Comparison of ENCODE assay signal across 24 cellular contexts in genomic region chr6:146865756-146866266, GRCh38.
DNase-seq lines count a peak whose midpoint lies in the region; ATAC-seq and TF ChIP-seq lines count a peak whose summit lies in the region.
"Had no signal": no experiment of that assay in that cellular context is flagged by ENCODE, and none has a peak within 500 bp of the region (broad histone marks: within the 10 kb centered on the region; RNA-seq: fewer than 3 reads in every experiment).

No MANE protein-coding gene starts in this region.

- POLR2A ChIA-PET in HEK293 (lab: Yijun Ruan, JAX): no interaction called here

- H3K79me2 ChIP-seq in osteoblast (ENCODE audit: insufficient read depth, low read length): no peaks in the 10 kb centered on the region

- H3K27ac ChIP-seq in HEK293 (ENCODE audit: extremely low read depth, low read depth, low read length) (no peak overlapping the region), osteoblast (ENCODE audit: low read depth, low read length) (no peak overlapping the region)
- H3K27ac ChIP-seq: A549, GM23248, RWPE1 had no signal

- H3K4me1 ChIP-seq in HEK293 (ENCODE audit: control insufficient read depth, insufficient read depth, low read length) (no peaks in the 10 kb centered on the region), osteoblast (ENCODE audit: insufficient read depth, low read length) (no peaks in the 10 kb centered on the region)
- H3K4me1 ChIP-seq: A549 had no signal

- H3K27ac Mint-ChIP-seq in nephron: peak overlapping the region in 2 of 3 experiments; percentile 8 to 42
- no peak overlapping the region for H3K27ac Mint-ChIP-seq in effector memory CD8-positive, alpha-beta T cell
- H3K27ac Mint-ChIP-seq: CD4-positive, alpha-beta memory T cell; HFFc6; T-cell had no signal

- no peaks in the 10 kb centered on the region for H3K27me3 ChIP-seq in osteoblast (ENCODE audit: insufficient read depth, low read length)

- H2AFZ ChIP-seq in osteoblast (ENCODE audit: low read length): no peak overlapping the region
- H2AFZ ChIP-seq: GM23248 had no signal

- H3K4me3 Mint-ChIP-seq in nephron: no peak overlapping the region
- no peak overlapping the region for H3K4me3 Mint-ChIP-seq in effector memory CD8-positive, alpha-beta T cell
- H3K4me3 Mint-ChIP-seq: CD4-positive, alpha-beta memory T cell; HFFc6; T-cell had no signal

- H3K36me3 ChIP-seq in HEK293 (ENCODE audit: control insufficient read depth in 2 of 2, insufficient read depth in 1 of 2, low read length in 2 of 2) (no peaks in the 10 kb centered on the region), osteoblast (ENCODE audit: insufficient read depth, low read length) (no peaks in the 10 kb centered on the region)

- H3K4me3 ChIP-seq in HEK293 (ENCODE audit: low read depth, low read length) (no peak overlapping the region), LNCaP clone FGC (ENCODE audit: low read depth, low read length) (no peak overlapping the region), epithelial cell of esophagus (ENCODE audit: low read length) (no peak overlapping the region), osteoblast (ENCODE audit: insufficient read depth, low read length) (no peak overlapping the region)
- H3K4me3 ChIP-seq: A549, GM23248 had no signal

- CTCF ChIA-PET in HEK293 (lab: Yijun Ruan, JAX): interaction anchor here (0.5 to 1.1 kb wide), 3 partner anchors 8 to 160 kb away, joined by 3 to 4 read pairs (median 3); no protein-coding TSS in a partner anchor

- no peak for ATAC-seq in GM21515 (IDR thresholded peaks at IDR 0.05; ENCODE audit: unreplicated experiment)
- no peak for ATAC-seq in effector memory CD8-positive, alpha-beta T cell (replicated peaks)
- ATAC-seq: A549, Panc1, T-cell had no signal

- H4K20me1 ChIP-seq in osteoblast (ENCODE audit: insufficient read depth, low read length): no peaks in the 10 kb centered on the region

- TF ChIP-seq CTCF in HEK293 (tag by site-specific recombination; IDR thresholded peaks at IDR 0.05) (no peak), LNCaP clone FGC (IDR thresholded peaks at IDR 0.05; ENCODE audit: control insufficient read depth, extremely low read depth, insufficient read depth) (no peak), epithelial cell of esophagus (IDR thresholded peaks at IDR 0.05; ENCODE audit: insufficient read depth, low read depth, low read length, missing control alignments) (no peak), nephron (IDR thresholded peaks at IDR 0.05; ENCODE audit: unreplicated experiment in 3 of 3) (no peak), osteoblast (IDR thresholded peaks at IDR 0.05; ENCODE audit: extremely low read depth, low read depth, low read length) (no peak)

- no peaks in the 10 kb centered on the region for H3K9me3 Mint-ChIP-seq in nephron
- no peaks in the 10 kb centered on the region for H3K9me3 Mint-ChIP-seq in effector memory CD8-positive, alpha-beta T cell
- H3K9me3 Mint-ChIP-seq: CD4-positive, alpha-beta memory T cell; HFFc6; T-cell had no signal

- no peaks in the 10 kb centered on the region for H3K36me3 Mint-ChIP-seq in nephron (ENCODE audit: low read depth)
- no peaks in the 10 kb centered on the region for H3K36me3 Mint-ChIP-seq in effector memory CD8-positive, alpha-beta T cell (ENCODE audit: insufficient read depth)
- H3K36me3 Mint-ChIP-seq: CD4-positive, alpha-beta memory T cell; T-cell had no signal

- H3K27me3 Mint-ChIP-seq in nephron (ENCODE audit: low read depth): peaks cover 9% of the 10 kb centered on the region
- H3K27me3 Mint-ChIP-seq in effector memory CD8-positive, alpha-beta T cell: peaks cover 10 to 12% of the 10 kb centered on the region in 2 donors

- peaks cover 40% of the 10 kb centered on the region for H3K4me1 Mint-ChIP-seq in nephron
- no peaks in the 10 kb centered on the region for H3K4me1 Mint-ChIP-seq in effector memory CD8-positive, alpha-beta T cell (ENCODE audit: low read depth in 2 of 2)
- H3K4me1 Mint-ChIP-seq: CD4-positive, alpha-beta memory T cell; T-cell had no signal

- DNase-seq in LNCaP clone FGC (ENCODE audit: low read depth) (peak; percentile 46), epithelial cell of esophagus (ENCODE audit: low read depth) (peak; percentile 43), osteoblast (ENCODE audit: insufficient read length, low spot score, missing footprints) (no peak)
- no peak for DNase-seq in effector memory CD8-positive, alpha-beta T cell
- DNase-seq: C1 segment of cervical spinal cord; CD4-positive, alpha-beta memory T cell; COR-L47; GM23248; H7; HFFc6; KG1; NCI-H1048; NCI-H1436; NCI-H187; NCI-H2081 treated with DMSO at 0.1 percent for 48 hours; NCI-H524 treated with DMSO at 0.1 percent for 48 hours; SHP77; T-cell had no signal

- H3K9me3 ChIP-seq in HEK293 (ENCODE audit: control insufficient read depth, insufficient read depth, low read depth, low read length) (no peaks in the 10 kb centered on the region), osteoblast (ENCODE audit: low read depth, low read length) (no peaks in the 10 kb centered on the region)
- H3K9me3 ChIP-seq: A549 had no signal

- H3K4me2 ChIP-seq in osteoblast (ENCODE audit: insufficient read depth, low read length): no peak overlapping the region
- H3K4me2 ChIP-seq: A549 had no signal

TF ChIP-seq in HEK293, 187 proteins besides CTCF, POLR2A, EP300 and RAD21:
- TF ChIP-seq ZNF366 (tag by site-specific recombination; conservative IDR thresholded peaks at IDR 0.05) (peak; percentile 29; the same call in 1 of the 2 replicates), AEBP2 (tag by site-specific recombination; IDR thresholded peaks at IDR 0.05; ENCODE audit: borderline replicate concordance) (no peak)

Comparison
In these comparisons a context has a peak if more than half of its experiments do, and no peak if none do; other contexts are left out.
1. DNase-seq: peak in LNCaP clone FGC (single experiment) and epithelial cell of esophagus (single experiment); none in osteoblast (single experiment) and effector memory CD8-positive, alpha-beta T cell (0 of 3).
2. H3K27ac Mint-ChIP-seq: peak in nephron (2 of 3); none in effector memory CD8-positive, alpha-beta T cell (0 of 2).